Comparison of ENCODE assay signal across 19 cellular contexts in the genomic region with DNA sequence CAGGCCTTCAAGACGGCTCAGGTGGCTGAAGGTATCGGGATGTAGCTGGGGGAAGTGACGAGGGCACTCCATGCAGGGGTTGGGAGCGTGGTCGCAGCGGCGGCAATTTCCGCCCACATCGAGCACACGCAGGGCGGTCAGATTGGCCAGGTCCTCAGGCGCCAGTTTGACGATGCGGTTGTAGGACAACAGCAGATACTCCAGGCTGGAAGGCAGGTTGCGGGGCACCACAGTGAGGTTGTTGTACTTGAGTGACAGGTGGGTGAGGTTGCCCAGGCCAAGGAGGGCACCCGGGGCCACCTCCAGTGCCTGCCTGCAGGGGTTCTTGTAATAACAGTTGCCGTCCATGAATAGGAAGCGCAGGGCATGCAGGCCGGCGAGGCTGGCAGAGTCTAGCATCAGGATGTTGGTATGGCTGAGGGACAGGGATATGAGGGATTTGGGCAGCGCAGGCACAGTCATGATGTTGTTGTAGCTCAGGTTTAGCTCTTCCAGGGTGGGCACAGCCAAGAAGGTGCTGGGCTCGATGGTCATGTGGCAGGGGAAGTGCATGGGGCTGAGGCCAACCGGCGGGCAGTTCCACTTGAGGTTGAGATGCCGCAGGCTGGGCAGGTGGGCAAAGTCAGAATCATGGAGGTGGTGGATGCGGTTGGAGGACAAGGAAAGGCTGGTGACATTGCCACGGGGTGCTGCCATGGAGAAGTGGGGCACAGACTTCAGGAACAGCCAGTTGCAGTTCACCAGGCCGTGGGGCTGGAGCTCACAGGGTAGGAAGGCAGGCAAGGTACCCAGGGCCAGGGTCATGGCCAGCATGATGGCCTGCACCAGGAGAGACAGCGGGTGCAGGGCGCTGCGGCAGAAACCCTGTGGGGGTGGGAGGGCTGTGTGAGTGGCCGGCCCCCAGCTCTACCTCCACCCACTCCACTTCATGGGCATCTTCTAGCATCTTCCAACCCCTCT. TPM values are rescaled to one million over a fixed set of nuclear protein-coding genes. Genes with fewer than 3 reads are reported as not detected.
DNase-seq lines count a peak whose midpoint lies in the region; ATAC-seq, FAIRE-seq and TF ChIP-seq lines count a peak whose summit lies in the region.
"Had no signal": no experiment of that assay in that cellular context is flagged by ENCODE, and none has a peak within 500 bp of the region (broad histone marks: within the 10 kb centered on the region; RNA-seq: fewer than 3 reads in every experiment).

No MANE protein-coding gene starts in this region.

- no TSS peak for BruUV-seq in OCI-LY7 (replicated peaks; lab: Mats Ljungman, UMichigan)
- no TSS peak for BruUV-seq in GM12878 (replicated peaks; lab: Mats Ljungman, UMichigan)

- peaks cover 45% of the 10 kb centered on the region for H3K4me1 ChIP-seq in OCI-LY7 (ENCODE audit: insufficient read depth, low read length, poor library complexity, severe bottlenecking)
- H3K4me1 ChIP-seq in GM12878 (ENCODE audit: control insufficient read depth, insufficient read depth, low read length), result peaks cover 29% of the 10 kb centered on the region
- H3K4me1 ChIP-seq: foreskin keratinocyte had no signal

- no peak for DNase-seq in activated T-cell treated with anti-CD3 and anti-CD28 coated beads, Interleukin-2, amount 50 U/mL, for 4 hours
- no peak for DNase-seq in activated T-cell treated with anti-CD3 and anti-CD28 coated beads, Interleukin-2, amount 50 U/mL, for 48 hours
- DNase-seq in OCI-LY7 (ENCODE audit: low spot score) (no peak), GM12878 (ENCODE audit: low read depth, low spot score) (no peak), coronary artery (ENCODE audit: low spot score) (no peak)
- no peak for DNase-seq in stimulated activated naive B cell treated with anti-CD40 and anti-IgM and Interleukin-4, amounts not matched to agents 10 μg/mL and 1 μg/mL and 100 μg/mL, for 72 hours
- no peak for DNase-seq in stimulated activated CD4-positive, alpha-beta T cell treated with anti-CD3 and anti-CD28 coated beads, Interleukin-2, amount 100 ng/mL, for 48 hours
- DNase-seq: activated CD4-positive, alpha-beta T cell treated with anti-CD3 and anti-CD28 coated beads for 4 hours; central memory CD4-positive, alpha-beta T cell; foreskin keratinocyte; left ventricle myocardium superior; MM.1S; natural killer cell; NCI-H2081 treated with DMSO at 0.1 percent for 48 hours; NCI-H69; retina; transverse colon had no signal

- peaks cover 22% of the 10 kb centered on the region; the same call in 1 of the 2 replicates for H3K79me2 ChIP-seq in OCI-LY7 (ENCODE audit: insufficient read depth, low read depth, low read length)
- peaks cover 3% of the 10 kb centered on the region for H3K79me2 ChIP-seq in GM12878 (ENCODE audit: control insufficient read depth, insufficient read depth, low read length)

- ATAC-seq in activated T-cell treated with anti-CD3 and anti-CD28 coated beads, Interleukin-2, amount 50 U/mL, for 4 hours, result no peak
- ATAC-seq in GM12878 (no peak), GM18511 (IDR thresholded peaks at IDR 0.05; ENCODE audit: unreplicated experiment) (no peak)
- ATAC-seq in stimulated activated naive B cell treated with anti-CD40 and anti-IgM and Interleukin-4, amounts not matched to agents 10 μg/mL and 1 μg/mL and 100 μg/mL, for 72 hours (replicated peaks), result no peak
- ATAC-seq: foreskin keratinocyte, left ventricle myocardium superior, natural killer cell had no signal

- H3K4me1 Mint-ChIP-seq in activated T-cell treated with anti-CD3 and anti-CD28 coated beads, Interleukin-2, amount 50 U/mL, for 4 hours (ENCODE audit: low read depth), result peaks cover 78% of the 10 kb centered on the region
- peaks cover 50 to 88% of the 10 kb centered on the region in 2 donors for H3K4me1 Mint-ChIP-seq in stimulated activated naive B cell treated with anti-CD40 and anti-IgM and Interleukin-4, amounts not matched to agents 10 μg/mL and 1 μg/mL and 100 μg/mL, for 72 hours

- in situ Hi-C loops in GM12878 (cut with MboI), result no loop called here

- no peaks in the 10 kb centered on the region for H3K9me3 Mint-ChIP-seq in activated T-cell treated with anti-CD3 and anti-CD28 coated beads, Interleukin-2, amount 50 U/mL, for 4 hours
- H3K9me3 Mint-ChIP-seq in stimulated activated naive B cell treated with anti-CD40 and anti-IgM and Interleukin-4, amounts not matched to agents 10 μg/mL and 1 μg/mL and 100 μg/mL, for 72 hours, result no peaks in the 10 kb centered on the region
- H3K9me3 Mint-ChIP-seq: natural killer cell had no signal

- no peak for TF ChIP-seq RAD21 in GM12878 (IDR thresholded peaks at IDR 0.05; ENCODE audit: insufficient read depth, low read depth, low read length)

- H3K4me3 Mint-ChIP-seq in activated T-cell treated with anti-CD3 and anti-CD28 coated beads, Interleukin-2, amount 50 U/mL, for 4 hours, result peak overlapping the region; percentile 5
- peak overlapping the region; percentile 84 to 94 for H3K4me3 Mint-ChIP-seq in stimulated activated naive B cell treated with anti-CD40 and anti-IgM and Interleukin-4, amounts not matched to agents 10 μg/mL and 1 μg/mL and 100 μg/mL, for 72 hours
- H3K4me3 Mint-ChIP-seq: natural killer cell had no signal

- RAD21 ChIA-PET in GM12878 (lab: Charles Lee; ENCODE audit: unreplicated experiment), result interaction anchor here (0.7 to 4.1 kb wide), 8 partner anchors 7 to 115 kb away, joined by 4 to 32 read pairs (median 13); a partner anchor contains a TSS

- peaks cover 53% of the 10 kb centered on the region; the same call in 1 of the 2 replicates for H3K36me3 ChIP-seq in OCI-LY7 (ENCODE audit: insufficient read depth, low read length)
- no peaks in the 10 kb centered on the region; a peak in 2 of 4 replicates for H3K36me3 ChIP-seq in GM12878 (ENCODE audit: control insufficient read depth in 2 of 2, insufficient read depth in 2 of 2, low read length in 1 of 2)

- POLR2A ChIA-PET in OCI-LY7 (lab: Charles Lee) (interaction anchor here (1.1 to 2.0 kb wide), 5 partner anchors 15 to 168 kb away, joined by 3 to 16 read pairs (median 4); a partner anchor contains a TSS), GM12878 (lab: Charles Lee) (interaction anchor here (1.3 to 4.3 kb wide), 4 partner anchors 16 to 48 kb away, joined by 3 to 43 read pairs (median 6); a partner anchor contains a TSS)

- H3K9ac ChIP-seq in GM12878 (ENCODE audit: control insufficient read depth, insufficient read depth, low read length), result no peak overlapping the region

- no peak for TF ChIP-seq EP300 in GM12878 (IDR thresholded peaks at IDR 0.05; ENCODE audit: borderline replicate concordance in 1 of 2, control insufficient read depth in 1 of 2, low read depth in 2 of 2, low read length in 2 of 2)

- FAIRE-seq in GM12878 (lab: Jason Lieb, UNC), result no peak
- FAIRE-seq: endometrium had no signal

- no peaks in the 10 kb centered on the region for H3K27me3 Mint-ChIP-seq in activated T-cell treated with anti-CD3 and anti-CD28 coated beads, Interleukin-2, amount 50 U/mL, for 4 hours (ENCODE audit: low read depth)
- H3K27me3 Mint-ChIP-seq in stimulated activated naive B cell treated with anti-CD40 and anti-IgM and Interleukin-4, amounts not matched to agents 10 μg/mL and 1 μg/mL and 100 μg/mL, for 72 hours, result no peaks in the 10 kb centered on the region

- H3K27me3 ChIP-seq in GM12878 (replicated peaks in 1 of 2; ENCODE audit: control insufficient read depth in 2 of 2, insufficient read depth in 2 of 2, low read length in 1 of 2), result no peaks in the 10 kb centered on the region
- H3K27me3 ChIP-seq: foreskin keratinocyte, transverse colon had no signal

- H2AFZ ChIP-seq in OCI-LY7 (ENCODE audit: low read length), result no peak overlapping the region
- no peak overlapping the region for H2AFZ ChIP-seq in GM12878 (ENCODE audit: control insufficient read depth, low read depth, low read length)

- no peak for TF ChIP-seq POLR2A in GM12878 (IDR thresholded peaks at IDR 0.05; ENCODE audit: low read depth, low read length)

- H3K9me2 ChIP-seq in OCI-LY7 (ENCODE audit: insufficient read depth, low read length), result no peaks in the 10 kb centered on the region

- H3K4me3 ChIP-seq in OCI-LY7 (ENCODE audit: low read depth, low read length, poor library complexity, severe bottlenecking) (peak overlapping the region; percentile 73), GM12878 (no peak overlapping the region; the same call in 1 of the 2 replicates), coronary artery (no peak overlapping the region)
- H3K4me3 ChIP-seq: transverse colon had no signal

- CTCF ChIA-PET in OCI-LY7 (lab: Charles Lee; ENCODE audit: unreplicated experiment) (no interaction called here), GM12878 (lab: Yijun Ruan, JAX) (interaction anchor here (0.6 to 8.5 kb wide), 16 partner anchors 7 to 225 kb away, joined by 3 to 129 read pairs (median 6); a partner anchor contains a TSS)

- TF ChIP-seq CTCF in OCI-LY7 (conservative IDR thresholded peaks at IDR 0.05; ENCODE audit: low read length) (no peak), GM12878 (IDR thresholded peaks at IDR 0.05 in 2 of 3, conservative IDR thresholded peaks at IDR 0.05 in 1 of 3; ENCODE audit: control insufficient read depth in 2 of 3, extremely low read depth in 1 of 3, insufficient read depth in 1 of 3, low read depth in 3 of 3, low read length in 3 of 3) (no peak), coronary artery (IDR thresholded peaks at IDR 0.05) (no peak)

- SMC1A ChIA-PET in GM12878 (lab: Charles Lee; ENCODE audit: uncharacterized antibody, unreplicated experiment), result interaction anchor here (0.6 to 10.5 kb wide), 7 partner anchors 9 to 222 kb away, joined by 3 to 112 read pairs (median 5); a partner anchor contains a TSS

- peak overlapping the region; percentile 91 for H3K27ac ChIP-seq in OCI-LY7 (ENCODE audit: low read depth, low read length, poor library complexity, severe bottlenecking)
- H3K27ac ChIP-seq in GM12878 (ENCODE audit: control insufficient read depth, insufficient read depth), result no peak overlapping the region
- no peak overlapping the region for H3K27ac ChIP-seq in coronary artery
- H3K27ac ChIP-seq: foreskin keratinocyte, transverse colon had no signal

- H3K36me3 Mint-ChIP-seq in activated T-cell treated with anti-CD3 and anti-CD28 coated beads, Interleukin-2, amount 50 U/mL, for 4 hours (ENCODE audit: insufficient read depth), result no peaks in the 10 kb centered on the region
- peaks cover 30 to 48% of the 10 kb centered on the region in 2 donors for H3K36me3 Mint-ChIP-seq in stimulated activated naive B cell treated with anti-CD40 and anti-IgM and Interleukin-4, amounts not matched to agents 10 μg/mL and 1 μg/mL and 100 μg/mL, for 72 hours
- H3K36me3 Mint-ChIP-seq: natural killer cell had no signal

- H4K20me1 ChIP-seq in OCI-LY7 (ENCODE audit: insufficient read depth, low read length) (no peaks in the 10 kb centered on the region; the same call in 1 of the 2 replicates), GM12878 (ENCODE audit: control insufficient read depth, insufficient read depth) (no peaks in the 10 kb centered on the region)

- H3K4me2 ChIP-seq in OCI-LY7 (ENCODE audit: low read length) (peak overlapping the region; percentile 90), GM12878 (ENCODE audit: control insufficient read depth, insufficient read depth) (peak overlapping the region; percentile 91; the same call in 1 of the 2 replicates)

- H3K27ac Mint-ChIP-seq in stimulated activated naive B cell treated with anti-CD40 and anti-IgM and Interleukin-4, amounts not matched to agents 10 μg/mL and 1 μg/mL and 100 μg/mL, for 72 hours, result peak overlapping the region; percentile 94

- WGBS in GM12878 (ENCODE audit: insufficient coverage, insufficient replicate concordance, low lambda C conversion rate, missing lambda C conversion rate), result 91% methylated on average over 30 of the region's 32 CpGs

- intact Hi-C loops in OCI-LY7 (cut with micrococcal nuclease; ENCODE audit: unreplicated experiment), result no loop called here
- intact Hi-C loops in GM12878 (cut with micrococcal nuclease; ENCODE audit: unreplicated experiment), result loop anchor here (5.0 kb wide), 1 partner anchor 224 kb away; a partner anchor contains a TSS

- no peaks in the 10 kb centered on the region for H3K9me3 ChIP-seq in OCI-LY7 (ENCODE audit: low read length)
- no peaks in the 10 kb centered on the region for H3K9me3 ChIP-seq in GM12878 (replicated peaks; ENCODE audit: control insufficient read depth, insufficient read depth, low read length)
- H3K9me3 ChIP-seq: transverse colon had no signal

RNA-seq across cellular contexts. Expression of a gene that starts 1.7 kb away (rescaled TPM):
- under 1 TPM in 1 of 3 donors, not detected in 2; 0.18 TPM for total RNA-seq in activated T-cell treated with anti-CD3 and anti-CD28 coated beads, Interleukin-2, amount 50 U/mL, for 4 hours
- 0.51 and 1.7 TPM in 2 replicates for total RNA-seq in OCI-LY7 (2014; rRNA removed; shearing (Covaris generic))
- total RNA-seq in OCI-LY7 (2022) (3.7 and 9.0 TPM in 2 replicates), GM12878 (2014; rRNA removed) (0.22 and 0.51 TPM in 2 replicates), GM12878 (2014; rRNA removed; fragmentation: Illumina TruSeq; extraction: Trizol) (0.14 and 0.22 TPM in 2 replicates), GM12878 (2021) (4.8 and 6.9 TPM in 2 replicates)
- total RNA-seq in GM12878 (2013; cell fraction: nucleolus; rRNA removed), result 0.51 and 1.6 TPM in 2 replicates
- polyA plus RNA-seq in GM12878 (2011; ENCODE audit: low read depth), result 2.1 TPM
- polyA plus RNA-seq in GM12878 (2011; rRNA removed) (0.03 and 0.11 TPM in 2 replicates), GM12878 (2014; fragmentation: Illumina TruSeq; extraction: Trizol) (0.53 TPM in 1 of 2 replicates, not detected in the other), GM12878 (2014; fragmentation: Nextera tagmentation; extraction: Ambion mirVana) (under 1 TPM in 1 of 2 experiments, not detected in 1; 0.10 TPM), GM12878 (2014; rRNA removed) (1.1 and 1.5 TPM in 2 replicates), GM12878 (2016; fragmentation: Nextera tagmentation; extraction: Ambion mirVana) (1 to 10 TPM in 1 of 2 experiments, under 1 TPM in 1; 0.82 to 1.2 TPM)
- polyA plus RNA-seq in GM12878 (2011; cell fraction: cytosol; rRNA removed), result 0.15 and 0.24 TPM in 2 replicates
- 0.64 and 1.0 TPM in 2 replicates for polyA plus RNA-seq in GM12878 (2011; cell fraction: nucleus; rRNA removed)
- 4.5 TPM in 2 replicates for polyA plus RNA-seq in GM12878 (2012)
- polyA minus RNA-seq in GM12878 (2011; rRNA and poly(A)+ RNA removed), result 0.15 TPM in 1 of 2 replicates, not detected in the other
- 0.42 TPM in 1 of 2 replicates, not detected in the other for polyA minus RNA-seq in GM12878 (2011; cell fraction: cytosol; rRNA and poly(A)+ RNA removed)
- 0.10 TPM in 1 of 2 replicates, not detected in the other for polyA minus RNA-seq in GM12878 (2011; cell fraction: nucleus; rRNA and poly(A)+ RNA removed)
- total RNA-seq: foreskin keratinocyte had no signal
- polyA plus RNA-seq: foreskin keratinocyte had no signal

RNA-seq across cellular contexts. Expression of a gene that starts 15.2 kb away (rescaled TPM):
- 10 to 100 TPM; 69.7 to 76.5 (median 72.8) TPM for total RNA-seq in activated T-cell treated with anti-CD3 and anti-CD28 coated beads, Interleukin-2, amount 50 U/mL, for 4 hours
- total RNA-seq in OCI-LY7 (2014; rRNA removed; shearing (Covaris generic)), result 40.0 and 52.8 TPM in 2 replicates
- total RNA-seq in OCI-LY7 (2022), result 60.2 and 64.9 TPM in 2 replicates
- total RNA-seq in GM12878 (2013; cell fraction: nucleolus; rRNA removed), result 11.4 and 12.4 TPM in 2 replicates
- total RNA-seq in GM12878 (2014; rRNA removed), result 67.7 and 81.3 TPM in 2 replicates
- 34.7 and 37.5 TPM in 2 replicates for total RNA-seq in GM12878 (2014; rRNA removed; fragmentation: Illumina TruSeq; extraction: Trizol)
- total RNA-seq in GM12878 (2021), result 88.1 and 88.2 TPM in 2 replicates
- 26.2 TPM for polyA plus RNA-seq in GM12878 (2011; ENCODE audit: low read depth)
- 30.3 and 56.6 TPM in 2 replicates for polyA plus RNA-seq in GM12878 (2011; rRNA removed)
- 115 and 164 TPM in 2 replicates for polyA plus RNA-seq in GM12878 (2011; cell fraction: cytosol; rRNA removed)
- polyA plus RNA-seq in GM12878 (2011; cell fraction: nucleus; rRNA removed), result 78.7 and 103 TPM in 2 replicates
- polyA plus RNA-seq in GM12878 (2012), result 46.6 and 50.7 TPM in 2 replicates
- polyA plus RNA-seq in GM12878 (2014; fragmentation: Illumina TruSeq; extraction: Trizol), result 9.8 and 38.5 TPM in 2 replicates
- polyA plus RNA-seq in GM12878 (2014; fragmentation: Nextera tagmentation; extraction: Ambion mirVana), result 1 to 10 TPM in 1 of 2 experiments, under 1 TPM in 1; 0.16 to 3.4 TPM
- polyA plus RNA-seq in GM12878 (2014; rRNA removed), result 106 and 113 TPM in 2 replicates
- polyA plus RNA-seq in GM12878 (2016; fragmentation: Nextera tagmentation; extraction: Ambion mirVana), result 10 to 100 TPM; 80.4 to 90.5 TPM
- polyA minus RNA-seq in GM12878 (2011; rRNA and poly(A)+ RNA removed), result 40.5 and 76.6 TPM in 2 replicates
- 25.4 and 34.2 TPM in 2 replicates for polyA minus RNA-seq in GM12878 (2011; cell fraction: cytosol; rRNA and poly(A)+ RNA removed)
- polyA minus RNA-seq in GM12878 (2011; cell fraction: nucleus; rRNA and poly(A)+ RNA removed), result 11.8 and 16.6 TPM in 2 replicates

RNA-seq across cellular contexts. Expression of a gene that starts 21.8 kb away (rescaled TPM):
- 10 to 100 TPM; 26.6 to 40.0 (median 39.7) TPM for total RNA-seq in activated T-cell treated with anti-CD3 and anti-CD28 coated beads, Interleukin-2, amount 50 U/mL, for 4 hours
- total RNA-seq in OCI-LY7 (2014; rRNA removed; shearing (Covaris generic)), result 1.1 and 4.4 TPM in 2 replicates
- total RNA-seq in OCI-LY7 (2022) (13.8 and 15.6 TPM in 2 replicates), GM12878 (2014; rRNA removed) (15.7 and 16.3 TPM in 2 replicates), GM12878 (2014; rRNA removed; fragmentation: Illumina TruSeq; extraction: Trizol) (14.1 TPM in 2 replicates), GM12878 (2021) (24.8 and 25.9 TPM in 2 replicates)
- total RNA-seq in GM12878 (2013; cell fraction: nucleolus; rRNA removed), result 10.4 and 10.8 TPM in 2 replicates
- 11.0 TPM for polyA plus RNA-seq in GM12878 (2011; ENCODE audit: low read depth)
- polyA plus RNA-seq in GM12878 (2011; rRNA removed) (19.2 and 21.1 TPM in 2 replicates), GM12878 (2014; fragmentation: Illumina TruSeq; extraction: Trizol) (19.8 and 24.3 TPM in 2 replicates), GM12878 (2014; fragmentation: Nextera tagmentation; extraction: Ambion mirVana) (10 to 100 TPM in 1 of 2 experiments, 1 to 10 TPM in 1; 7.5 to 15.3 TPM), GM12878 (2014; rRNA removed) (23.1 and 24.3 TPM in 2 replicates), GM12878 (2016; fragmentation: Nextera tagmentation; extraction: Ambion mirVana) (1 to 10 TPM; 7.3 to 9.5 TPM)
- polyA plus RNA-seq in GM12878 (2011; cell fraction: cytosol; rRNA removed), result 26.1 and 26.4 TPM in 2 replicates
- polyA plus RNA-seq in GM12878 (2011; cell fraction: nucleus; rRNA removed), result 55.4 and 72.9 TPM in 2 replicates
- 16.3 and 19.2 TPM in 2 replicates for polyA plus RNA-seq in GM12878 (2012)
- polyA minus RNA-seq in GM12878 (2011; rRNA and poly(A)+ RNA removed), result 28.2 and 35.1 TPM in 2 replicates
- 3.9 and 5.3 TPM in 2 replicates for polyA minus RNA-seq in GM12878 (2011; cell fraction: cytosol; rRNA and poly(A)+ RNA removed)
- polyA minus RNA-seq in GM12878 (2011; cell fraction: nucleus; rRNA and poly(A)+ RNA removed), result 11.4 and 12.5 TPM in 2 replicates

RNA-seq across cellular contexts. Expression of a gene that starts 25.8 kb away (rescaled TPM):
- 10 to 100 TPM; 61.8 to 70.9 (median 66.2) TPM for total RNA-seq in activated T-cell treated with anti-CD3 and anti-CD28 coated beads, Interleukin-2, amount 50 U/mL, for 4 hours
- total RNA-seq in OCI-LY7 (2014; rRNA removed; shearing (Covaris generic)), result 24.5 and 34.4 TPM in 2 replicates
- total RNA-seq in OCI-LY7 (2022), result 43.3 and 43.6 TPM in 2 replicates
- 28.6 and 30.9 TPM in 2 replicates for total RNA-seq in GM12878 (2013; cell fraction: nucleolus; rRNA removed)
- total RNA-seq in GM12878 (2014; rRNA removed), result 77.4 and 89.8 TPM in 2 replicates
- total RNA-seq in GM12878 (2014; rRNA removed; fragmentation: Illumina TruSeq; extraction: Trizol), result 69.5 and 69.9 TPM in 2 replicates
- total RNA-seq in GM12878 (2021), result 75.4 and 75.9 TPM in 2 replicates
- 39.1 TPM for polyA plus RNA-seq in GM12878 (2011; ENCODE audit: low read depth)
- 78.1 and 95.0 TPM in 2 replicates for polyA plus RNA-seq in GM12878 (2011; rRNA removed)
- polyA plus RNA-seq in GM12878 (2011; cell fraction: cytosol; rRNA removed), result 143 and 164 TPM in 2 replicates
- polyA plus RNA-seq in GM12878 (2011; cell fraction: nucleus; rRNA removed), result 63.6 and 72.3 TPM in 2 replicates
- polyA plus RNA-seq in GM12878 (2012), result 43.2 and 54.2 TPM in 2 replicates
- 73.0 and 103 TPM in 2 replicates for polyA plus RNA-seq in GM12878 (2014; fragmentation: Illumina TruSeq; extraction: Trizol)
- 100 to 1,000 TPM; 111 to 115 TPM for polyA plus RNA-seq in GM12878 (2014; fragmentation: Nextera tagmentation; extraction: Ambion mirVana)
- 78.6 and 93.1 TPM in 2 replicates for polyA plus RNA-seq in GM12878 (2014; rRNA removed)
- polyA plus RNA-seq in GM12878 (2016; fragmentation: Nextera tagmentation; extraction: Ambion mirVana), result 100 to 1,000 TPM in 1 of 2 experiments, 10 to 100 TPM in 1; 88.4 to 102 TPM
- 58.7 and 81.0 TPM in 2 replicates for polyA minus RNA-seq in GM12878 (2011; rRNA and poly(A)+ RNA removed)
- 27.3 and 33.2 TPM in 2 replicates for polyA minus RNA-seq in GM12878 (2011; cell fraction: cytosol; rRNA and poly(A)+ RNA removed)
- 10.6 and 24.6 TPM in 2 replicates for polyA minus RNA-seq in GM12878 (2011; cell fraction: nucleus; rRNA and poly(A)+ RNA removed)

RNA-seq across cellular contexts. Expression of a gene that starts 54.7 kb away (rescaled TPM):
- total RNA-seq in activated T-cell treated with anti-CD3 and anti-CD28 coated beads, Interleukin-2, amount 50 U/mL, for 4 hours, result 100 to 1,000 TPM; 107 to 119 (median 115) TPM
- total RNA-seq in OCI-LY7 (2014; rRNA removed; shearing (Covaris generic)), result 27.8 and 38.5 TPM in 2 replicates
- total RNA-seq in OCI-LY7 (2022) (66.2 and 67.9 TPM in 2 replicates), GM12878 (2014; rRNA removed) (50.0 and 51.1 TPM in 2 replicates), GM12878 (2014; rRNA removed; fragmentation: Illumina TruSeq; extraction: Trizol) (45.1 and 46.4 TPM in 2 replicates), GM12878 (2021) (61.0 and 64.8 TPM in 2 replicates)
- total RNA-seq in GM12878 (2013; cell fraction: nucleolus; rRNA removed), result 29.7 and 32.2 TPM in 2 replicates
- polyA plus RNA-seq in GM12878 (2011; ENCODE audit: low read depth), result 33.3 TPM
- polyA plus RNA-seq in GM12878 (2011; rRNA removed) (81.8 and 82.4 TPM in 2 replicates), GM12878 (2014; fragmentation: Illumina TruSeq; extraction: Trizol) (65.8 and 67.0 TPM in 2 replicates), GM12878 (2014; fragmentation: Nextera tagmentation; extraction: Ambion mirVana) (10 to 100 TPM; 10.4 to 12.5 TPM), GM12878 (2014; rRNA removed) (49.5 and 55.2 TPM in 2 replicates), GM12878 (2016; fragmentation: Nextera tagmentation; extraction: Ambion mirVana) (10 to 100 TPM; 10.1 to 15.8 TPM)
- 51.8 and 52.6 TPM in 2 replicates for polyA plus RNA-seq in GM12878 (2011; cell fraction: cytosol; rRNA removed)
- 14.2 and 20.5 TPM in 2 replicates for polyA plus RNA-seq in GM12878 (2011; cell fraction: nucleus; rRNA removed)
- 35.7 and 40.2 TPM in 2 replicates for polyA plus RNA-seq in GM12878 (2012)
- polyA minus RNA-seq in GM12878 (2011; rRNA and poly(A)+ RNA removed), result 86.3 and 110 TPM in 2 replicates
- polyA minus RNA-seq in GM12878 (2011; cell fraction: cytosol; rRNA and poly(A)+ RNA removed), result 27.0 and 31.9 TPM in 2 replicates
- polyA minus RNA-seq in GM12878 (2011; cell fraction: nucleus; rRNA and poly(A)+ RNA removed), result 12.8 and 23.2 TPM in 2 replicates
